ENCODE assay signal across 10 cellular contexts in genomic region chr1:107739651-107740050, GRCh38.
DNase-seq lines count a peak whose midpoint lies in the region; ATAC-seq and TF ChIP-seq lines count a peak whose summit lies in the region.
"Had no signal": no experiment of that assay in that cellular context is flagged by ENCODE, and none has a peak within 500 bp of the region (broad histone marks: within the 10 kb centered on the region; RNA-seq: fewer than 3 reads in every experiment).

No MANE protein-coding gene starts in this region.

- H3K4me3 Mint-ChIP-seq in stimulated activated naive B cell treated with anti-CD40 and anti-IgM and Interleukin-4, amounts not matched to agents 10 μg/mL and 1 μg/mL and 100 μg/mL, for 72 hours, result no peak overlapping the region

- H3K36me3 Mint-ChIP-seq in stimulated activated naive B cell treated with anti-CD40 and anti-IgM and Interleukin-4, amounts not matched to agents 10 μg/mL and 1 μg/mL and 100 μg/mL, for 72 hours, result peaks cover 16 to 26% of the 10 kb centered on the region in 2 donors

- no peaks in the 10 kb centered on the region for H3K27me3 Mint-ChIP-seq in stimulated activated naive B cell treated with anti-CD40 and anti-IgM and Interleukin-4, amounts not matched to agents 10 μg/mL and 1 μg/mL and 100 μg/mL, for 72 hours

- peaks cover 0 to 2% of the 10 kb centered on the region in 2 donors for H3K9me3 Mint-ChIP-seq in stimulated activated naive B cell treated with anti-CD40 and anti-IgM and Interleukin-4, amounts not matched to agents 10 μg/mL and 1 μg/mL and 100 μg/mL, for 72 hours

- DNase-seq in NCI-H69 (lab: John Stamatoyannopoulos, UW) (peak; percentile 7), iPS-NIHi11 (ENCODE audit: low spot score) (peak; percentile 22), activated T-cell treated with anti-CD3 and anti-CD28 coated beads for 4 hours (no peak)
- no peak for DNase-seq in stimulated activated naive B cell treated with anti-CD40 and anti-IgM and Interleukin-4, amounts not matched to agents 10 μg/mL and 1 μg/mL and 100 μg/mL, for 72 hours
- DNase-seq in activated CD4-positive, alpha-beta T cell treated with anti-CD3 and anti-CD28 coated beads for 48 hours, result no peak
- DNase-seq: head of caudate nucleus, sigmoid colon, substantia nigra had no signal

- 0 out of 3 replicates have a peak, but pooled peaks have one; percentile 2 for TF ChIP-seq CTCF in GM12872 (IDR thresholded peaks at IDR 0.05; ENCODE audit: insufficient read depth, low read depth, low read length)

- H3K4me1 Mint-ChIP-seq in stimulated activated naive B cell treated with anti-CD40 and anti-IgM and Interleukin-4, amounts not matched to agents 10 μg/mL and 1 μg/mL and 100 μg/mL, for 72 hours, result peaks cover 43 to 81% of the 10 kb centered on the region in 2 donors

- peak in 1 of 2 donors; percentile 9 for ATAC-seq in stimulated activated naive B cell treated with anti-CD40 and anti-IgM and Interleukin-4, amounts not matched to agents 10 μg/mL and 1 μg/mL and 100 μg/mL, for 72 hours (replicated peaks)
- ATAC-seq in GM18519 (IDR thresholded peaks at IDR 0.05; ENCODE audit: low FRiP score, unreplicated experiment), result no peak

- peak overlapping the region; percentile 65 for H3K27ac Mint-ChIP-seq in stimulated activated naive B cell treated with anti-CD40 and anti-IgM and Interleukin-4, amounts not matched to agents 10 μg/mL and 1 μg/mL and 100 μg/mL, for 72 hours

Comparison
In these comparisons a context has a peak if more than half of its experiments do, and no peak if none do; other contexts are left out.
1. DNase-seq: peak in NCI-H69 (single experiment) and iPS-NIHi11 (single experiment); none in stimulated activated naive B cell treated with anti-CD40 and anti-IgM and Interleukin-4, amounts not matched to agents 10 μg/mL and 1 μg/mL and 100 μg/mL, for 72 hours (single experiment), activated T-cell treated with anti-CD3 and anti-CD28 coated beads for 4 hours (single experiment) and activated CD4-positive, alpha-beta T cell treated with anti-CD3 and anti-CD28 coated beads for 48 hours (single experiment).